11 cellular contexts compared by ENCODE assay signal in the genomic region with DNA sequence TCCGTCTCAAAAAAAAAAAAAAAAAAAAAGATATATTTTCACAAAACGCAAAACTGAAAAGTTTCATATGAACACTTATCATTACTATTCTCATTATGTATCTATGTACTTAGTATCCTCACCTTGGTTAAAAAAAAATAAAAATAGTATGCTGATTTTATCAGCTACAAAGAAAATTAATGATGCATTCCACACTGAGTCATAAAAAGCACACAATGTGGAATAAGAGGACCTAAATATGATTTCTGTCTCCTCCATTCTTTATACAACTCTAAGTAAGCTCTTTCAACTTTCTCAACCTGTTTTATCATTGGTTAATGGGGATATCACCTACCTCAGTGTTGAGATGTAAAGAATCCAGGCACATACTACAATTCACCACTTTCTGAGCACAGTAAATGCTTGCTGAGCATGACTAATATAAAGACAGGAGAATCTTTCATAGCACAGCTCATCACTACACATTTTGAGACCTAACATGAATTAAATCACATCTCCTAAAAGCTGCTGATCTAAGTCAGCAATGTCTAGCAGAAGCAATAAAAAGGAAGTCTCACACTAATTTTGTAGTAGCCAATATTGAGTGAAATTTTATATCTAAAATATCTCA. TPM values are rescaled to one million over a fixed set of nuclear protein-coding genes. Genes with fewer than 3 reads are reported as not detected.
DNase-seq lines count a peak whose midpoint lies in the region; ATAC-seq, FAIRE-seq and TF ChIP-seq lines count a peak whose summit lies in the region.
"Had no signal": no experiment of that assay in that cellular context is flagged by ENCODE, and none has a peak within 500 bp of the region (broad histone marks: within the 10 kb centered on the region; RNA-seq: fewer than 3 reads in every experiment).

No MANE protein-coding gene starts in this region.

- no peaks in the 10 kb centered on the region for H3K9me2 ChIP-seq in SK-N-SH

- H3K9me3 ChIP-seq in SK-N-SH = no peaks in the 10 kb centered on the region
- no peaks in the 10 kb centered on the region for H3K9me3 ChIP-seq in colonic mucosa
- no peaks in the 10 kb centered on the region for H3K9me3 ChIP-seq in parathyroid adenoma (ENCODE audit: control insufficient read depth, low read length)

- no peaks in the 10 kb centered on the region; the same call in 1 of the 2 replicates for H4K20me1 ChIP-seq in SK-N-SH (ENCODE audit: insufficient read depth)

- H3K79me2 ChIP-seq in SK-N-SH (ENCODE audit: insufficient read depth) (peaks cover 69% of the 10 kb centered on the region), parathyroid adenoma (peaks cover 40% of the 10 kb centered on the region)

- TF ChIP-seq EP300 in SK-N-SH (IDR thresholded peaks at IDR 0.05; ENCODE audit: borderline replicate concordance in 1 of 2, low read depth in 1 of 2, low read length in 1 of 2) = no peak

- H3K36me3 ChIP-seq in SK-N-SH (replicated peaks in 1 of 2; ENCODE audit: control insufficient read depth in 1 of 2, insufficient read depth in 2 of 2, low read length in 1 of 2) (peaks cover 0 to 8% of the 10 kb centered on the region in 2 experiments), colonic mucosa (no peaks in the 10 kb centered on the region), parathyroid adenoma (ENCODE audit: control insufficient read depth, insufficient read depth, low read length) (no peaks in the 10 kb centered on the region)

- peaks cover 12 to 17% of the 10 kb centered on the region in 2 experiments; a peak in 3 of 4 replicates for H3K4me1 ChIP-seq in SK-N-SH (ENCODE audit: control insufficient read depth in 1 of 2, insufficient read depth in 2 of 2, low read depth in 1 of 2, low read length in 1 of 2)
- H3K4me1 ChIP-seq in colonic mucosa = no peaks in the 10 kb centered on the region
- peaks cover 18% of the 10 kb centered on the region for H3K4me1 ChIP-seq in parathyroid adenoma

- H2AFZ ChIP-seq in SK-N-SH (ENCODE audit: low read depth) = no peak overlapping the region
- H2AFZ ChIP-seq in parathyroid adenoma = no peak overlapping the region

- ATAC-seq in SK-N-SH treated with all-trans-retinoic acid at 6 μM for 48 hours (no peak), GM18867 (IDR thresholded peaks at IDR 0.05; ENCODE audit: unreplicated experiment) (no peak)
- ATAC-seq: left colon had no signal

- H3K4me2 ChIP-seq in SK-N-SH (peak overlapping the region; percentile 86; the same call in 1 of the 2 replicates), parathyroid adenoma (ENCODE audit: low read length) (peak overlapping the region; percentile 14)

- H3K27me3 ChIP-seq in SK-N-SH (ENCODE audit: insufficient read depth) (no peaks in the 10 kb centered on the region), colonic mucosa (no peaks in the 10 kb centered on the region), parathyroid adenoma (ENCODE audit: control insufficient read depth, insufficient read depth, low read length) (no peaks in the 10 kb centered on the region)

- TF ChIP-seq CTCF in SK-N-SH (IDR thresholded peaks at IDR 0.05) = no peak
- TF ChIP-seq CTCF in colonic mucosa (IDR thresholded peaks at IDR 0.05) = no peak
- TF ChIP-seq CTCF in parathyroid adenoma (IDR thresholded peaks at IDR 0.05) = no peak

- DNase-seq in SK-N-SH = no peak
- peak; percentile 12 for DNase-seq in M059J (ENCODE audit: low read depth)
- DNase-seq in colonic mucosa = no peak
- no peak for DNase-seq in NCI-H2196 (lab: John Stamatoyannopoulos, UW; ENCODE audit: unreplicated experiment)
- no peak for DNase-seq in frontal cortex (ENCODE audit: low spot score in 2 of 2)
- DNase-seq: left colon, SHP77 treated with DMSO at 0.1 percent for 48 hours had no signal

- no peak overlapping the region for H3K9ac ChIP-seq in SK-N-SH
- H3K9ac ChIP-seq in colonic mucosa (ENCODE audit: low read depth in 2 of 2, low read length in 2 of 2) = no peak overlapping the region
- H3K9ac ChIP-seq in parathyroid adenoma = no peak overlapping the region

- peak overlapping the region in 1 of 2 experiments; percentile 2; a peak in 1 of 4 replicates for H3K4me3 ChIP-seq in SK-N-SH (ENCODE audit: low read depth in 2 of 2, low read length in 1 of 2)
- H3K4me3 ChIP-seq in colonic mucosa = peak overlapping the region; percentile 62
- H3K4me3 ChIP-seq in parathyroid adenoma (ENCODE audit: low read depth, low read length) = no peak overlapping the region

- FAIRE-seq in frontal cortex (lab: Jason Lieb, UNC) = no peak
- FAIRE-seq: HTR-8/SVneo had no signal

- TF ChIP-seq RAD21 in SK-N-SH (IDR thresholded peaks at IDR 0.05; ENCODE audit: low read length) = no peak

- intact Hi-C loops in colonic mucosa (cut with DNase I) = no loop called here

- POLR2A ChIA-PET in SK-N-SH (lab: Yijun Ruan, JAX) = no interaction called here

- no peak overlapping the region for H3K27ac ChIP-seq in SK-N-SH (ENCODE audit: low read depth in 2 of 2, low read length in 1 of 2)
- H3K27ac ChIP-seq in colonic mucosa = no peak overlapping the region
- no peak overlapping the region for H3K27ac ChIP-seq in parathyroid adenoma

- CTCF ChIA-PET in SK-N-SH (lab: Yijun Ruan, JAX) = interaction anchor here (0.7 to 1.5 kb wide), 5 partner anchors 10 to 1185 kb away, joined by 3 to 6 read pairs (median 3); no protein-coding TSS in a partner anchor

- H3F3A ChIP-seq in SK-N-SH (replicated peaks; ENCODE audit: insufficient read depth) = no peaks in the 10 kb centered on the region

- 89% methylated on average over 2 of the region's 2 CpGs for WGBS in SK-N-SH (ENCODE audit: low lambda C conversion rate)

TF ChIP-seq in SK-N-SH, 30 proteins besides CTCF, POLR2A, EP300 and RAD21 (continues in another document):
- TF ChIP-seq RFX5 (IDR thresholded peaks at IDR 0.05; ENCODE audit: low read length) (no peak), PBX3 (IDR thresholded peaks at IDR 0.05) (no peak), RCOR1 (IDR thresholded peaks at IDR 0.05; ENCODE audit: low read length) (no peak), SIN3A (IDR thresholded peaks at IDR 0.05; ENCODE audit: borderline replicate concordance, low read depth, low read length) (no peak), NFIC (IDR thresholded peaks at IDR 0.05; ENCODE audit: borderline replicate concordance) (no peak), TAF1 (IDR thresholded peaks at IDR 0.05; ENCODE audit: borderline replicate concordance, low read depth, low read length) (no peak), GATA2 (CRISPR knock-in tag; IDR thresholded peaks at IDR 0.05) (no peak), FOSL2 (IDR thresholded peaks at IDR 0.05; ENCODE audit: borderline replicate concordance, low read depth) (no peak)
- TF ChIP-seq, protein P1, sequence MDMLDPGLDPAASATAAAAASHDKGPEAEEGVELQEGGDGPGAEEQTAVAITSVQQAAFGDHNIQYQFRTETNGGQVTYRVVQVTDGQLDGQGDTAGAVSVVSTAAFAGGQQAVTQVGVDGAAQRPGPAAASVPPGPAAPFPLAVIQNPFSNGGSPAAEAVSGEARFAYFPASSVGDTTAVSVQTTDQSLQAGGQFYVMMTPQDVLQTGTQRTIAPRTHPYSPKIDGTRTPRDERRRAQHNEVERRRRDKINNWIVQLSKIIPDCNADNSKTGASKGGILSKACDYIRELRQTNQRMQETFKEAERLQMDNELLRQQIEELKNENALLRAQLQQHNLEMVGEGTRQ (IDR thresholded peaks at IDR 0.05; ENCODE audit: borderline replicate concordance, low read depth, low read length) = no peak

TF ChIP-seq in SK-N-SH treated with all-trans-retinoic acid at 6 μM for 48 hours, 23 proteins besides CTCF, POLR2A, EP300 and RAD21 (continues in another document):
- TF ChIP-seq PPARA (CRISPR knock-in tag; IDR thresholded peaks at IDR 0.05; ENCODE audit: borderline replicate concordance) (no peak), TCF4 (CRISPR knock-in tag; IDR thresholded peaks at IDR 0.05; ENCODE audit: borderline replicate concordance) (no peak), ZNF8 (CRISPR knock-in tag; IDR thresholded peaks at IDR 0.05) (no peak), OSR1 (CRISPR knock-in tag; IDR thresholded peaks at IDR 0.05) (no peak), POU6F1 (CRISPR knock-in tag; IDR thresholded peaks at IDR 0.05; ENCODE audit: borderline replicate concordance, low read depth) (no peak), ZFP30 (CRISPR knock-in tag; IDR thresholded peaks at IDR 0.05) (no peak), CSRNP3 (CRISPR knock-in tag; IDR thresholded peaks at IDR 0.05) (no peak), ZC3H10 (CRISPR knock-in tag; IDR thresholded peaks at IDR 0.05) (no peak), ARNTL (CRISPR knock-in tag; IDR thresholded peaks at IDR 0.05; ENCODE audit: borderline replicate concordance, low read depth) (no peak)

RNA-seq across cellular contexts. Expression of gene SNX13, which starts 2.7 kb away (rescaled TPM):
- polyA plus RNA-seq in SK-N-SH (2012; rRNA removed) = 8.3 and 13.0 TPM in 2 replicates
- 9.4 and 11.1 TPM in 2 replicates for polyA plus RNA-seq in SK-N-SH (2012; cell fraction: cytosol; rRNA removed)
- 11.5 and 12.8 TPM in 2 replicates for polyA plus RNA-seq in SK-N-SH (2012; cell fraction: nucleus; rRNA removed)
- 18.5 and 36.1 TPM in 2 replicates for total RNA-seq in M059J (2014; rRNA removed; shearing (Covaris generic))
- total RNA-seq in colonic mucosa (10 to 100 TPM; 52.5 to 71.4 TPM), frontal cortex (66.0 TPM)
